Comparison of ENCODE assay signal across 10 cellular contexts in the genomic region with DNA sequence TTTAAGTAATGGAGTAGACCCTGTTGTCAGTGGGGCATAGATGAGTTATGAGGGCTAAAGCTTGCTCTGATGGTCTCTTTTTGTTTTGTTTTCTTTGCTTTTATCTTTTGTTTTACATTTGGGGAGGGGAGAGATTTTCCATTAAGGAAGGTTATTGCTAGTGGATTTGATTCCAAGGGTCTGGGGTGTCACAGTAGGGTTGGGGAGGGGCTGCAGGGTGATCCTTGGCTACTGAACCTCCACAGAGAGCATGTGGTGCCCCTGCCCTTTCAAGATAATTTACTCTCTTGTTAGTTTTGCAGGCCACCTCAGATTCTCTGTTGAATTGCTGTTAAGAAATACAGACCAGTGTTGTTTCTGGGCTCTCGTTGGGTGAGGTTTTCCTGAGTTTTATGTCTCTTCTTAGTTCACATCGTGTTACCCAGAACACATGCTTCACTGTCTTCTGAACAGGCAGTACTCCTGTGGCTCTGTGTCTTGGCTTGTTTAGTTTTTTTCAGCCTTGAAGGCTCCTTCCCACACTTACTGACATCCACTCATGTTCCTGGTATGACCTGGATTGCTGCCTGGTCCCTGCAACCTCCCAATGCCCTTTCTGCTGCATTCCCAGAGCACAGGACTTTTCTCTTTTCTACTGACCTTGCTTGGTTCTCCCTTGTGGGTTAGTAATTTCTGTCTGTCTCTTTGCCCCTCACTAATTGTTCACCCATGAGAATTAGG. TPM values are rescaled to one million over a fixed set of nuclear protein-coding genes. Genes with fewer than 3 reads are reported as not detected.
DNase-seq lines count a peak whose midpoint lies in the region; ATAC-seq, FAIRE-seq and TF ChIP-seq lines count a peak whose summit lies in the region.
"Had no signal": no experiment of that assay in that cellular context is flagged by ENCODE, and none has a peak within 500 bp of the region (broad histone marks: within the 10 kb centered on the region; RNA-seq: fewer than 3 reads in every experiment).

No MANE protein-coding gene starts in this region.

- H3K27me3 ChIP-seq in bronchial epithelial cell (ENCODE audit: control insufficient read depth, insufficient read depth, low read length): no peaks in the 10 kb centered on the region
- no peaks in the 10 kb centered on the region for H3K27me3 ChIP-seq in left lung
- no peaks in the 10 kb centered on the region for H3K27me3 ChIP-seq in thyroid gland

- no peak for FAIRE-seq in bronchial epithelial cell (lab: Jason Lieb, UNC)

- H3K4me3 ChIP-seq in bronchial epithelial cell (ENCODE audit: low read depth, low read length) (no peak overlapping the region), left lung (no peak overlapping the region), thyroid gland (replicated peaks in 1 of 3) (no peak overlapping the region)

- peak; percentile 24 for ATAC-seq in left lung
- ATAC-seq in GM19463 (IDR thresholded peaks at IDR 0.05; ENCODE audit: unreplicated experiment): no peak
- no peak for ATAC-seq in HG03378 (IDR thresholded peaks at IDR 0.05; ENCODE audit: unreplicated experiment)

- TF ChIP-seq CTCF in bronchial epithelial cell (IDR thresholded peaks at IDR 0.05; ENCODE audit: insufficient read depth, low read length, severe bottlenecking) (no peak), left lung (IDR thresholded peaks at IDR 0.05) (no peak), thyroid gland (IDR thresholded peaks at IDR 0.05) (no peak)

- no peak for TF ChIP-seq POLR2A in thyroid gland (IDR thresholded peaks at IDR 0.05)

- H3K9me3 ChIP-seq in left lung (no peaks in the 10 kb centered on the region), thyroid gland (no peaks in the 10 kb centered on the region)

- intact Hi-C loops in left lung (cut with DNase I): no loop called here
- intact Hi-C loops in thyroid gland (cut with DNase I): loop anchor here (10.0 kb wide), 1 partner anchor 122 kb away; no protein-coding TSS in a partner anchor

- peaks cover 39% of the 10 kb centered on the region for H3K4me1 Mint-ChIP-seq in T-helper 1 cell treated with Interleukin-12 subunit alpha and Interleukin-12 subunit beta and Interleukin-4 antibody, amounts not matched to agents 30 μg/mL and 1 μg/mL, for 36 hours (ENCODE audit: low read depth)

- no peaks in the 10 kb centered on the region for H3K27me3 Mint-ChIP-seq in T-helper 1 cell treated with Interleukin-12 subunit alpha and Interleukin-12 subunit beta and Interleukin-4 antibody, amounts not matched to agents 30 μg/mL and 1 μg/mL, for 36 hours (ENCODE audit: low read depth)

- no peak overlapping the region for H3K4me3 Mint-ChIP-seq in T-helper 1 cell treated with Interleukin-12 subunit alpha and Interleukin-12 subunit beta and Interleukin-4 antibody, amounts not matched to agents 30 μg/mL and 1 μg/mL, for 36 hours

- H3K4me1 ChIP-seq in left lung (peaks cover 19 to 54% of the 10 kb centered on the region in 2 donors), thyroid gland (peaks cover 31 to 48% of the 10 kb centered on the region in 2 donors)

- peak overlapping the region; percentile 57 for H3K27ac Mint-ChIP-seq in T-helper 1 cell treated with Interleukin-12 subunit alpha and Interleukin-12 subunit beta and Interleukin-4 antibody, amounts not matched to agents 30 μg/mL and 1 μg/mL, for 36 hours

- WGBS in thyroid gland, 2 donors: 3 to 15% methylated on average over 2 of the region's 2 CpGs

- H3K36me3 ChIP-seq in bronchial epithelial cell (ENCODE audit: control insufficient read depth, insufficient read depth, low read length): no peaks in the 10 kb centered on the region
- H3K36me3 ChIP-seq in left lung: no peaks in the 10 kb centered on the region
- H3K36me3 ChIP-seq in thyroid gland: no peaks in the 10 kb centered on the region

- H3K36me3 Mint-ChIP-seq in T-helper 1 cell treated with Interleukin-12 subunit alpha and Interleukin-12 subunit beta and Interleukin-4 antibody, amounts not matched to agents 30 μg/mL and 1 μg/mL, for 36 hours (ENCODE audit: low read depth): peaks cover 10% of the 10 kb centered on the region

- H3K27ac ChIP-seq in left lung: peak overlapping the region in 1 of 2 donors; percentile 10
- peak overlapping the region; percentile 33 to 69 (median 42) for H3K27ac ChIP-seq in thyroid gland

- DNase-seq in T-helper 1 cell: no peak
- peak; percentile 67 for DNase-seq in bronchial epithelial cell (ENCODE audit: low read depth)
- DNase-seq in left lung: no peak
- DNase-seq in thyroid gland: peak; percentile 78 to 80
- DNase-seq in activated gamma-delta T cell (lab: John Stamatoyannopoulos, UW): no peak
- DNase-seq: 8988T, SHP77 treated with DMSO at 0.1 percent for 48 hours had no signal

- no peaks in the 10 kb centered on the region for H3K9me3 Mint-ChIP-seq in T-helper 1 cell treated with Interleukin-12 subunit alpha and Interleukin-12 subunit beta and Interleukin-4 antibody, amounts not matched to agents 30 μg/mL and 1 μg/mL, for 36 hours

RNA-seq across cellular contexts. Expression of gene KIFBP, which starts 4.3 kb away (rescaled TPM):
- total RNA-seq in bronchial epithelial cell (11.8 and 18.6 TPM in 2 replicates), left lung (10 to 100 TPM; 21.1 to 27.3 TPM), thyroid gland (10 to 100 TPM; 37.9 to 54.1 (median 42.8) TPM)

RNA-seq across cellular contexts. Expression of gene DDX21, which starts 36.9 kb away (rescaled TPM):
- total RNA-seq in bronchial epithelial cell (148 and 193 TPM in 2 replicates), left lung (10 to 100 TPM; 36.8 to 73.4 TPM), thyroid gland (10 to 100 TPM; 30.9 to 56.1 (median 38.1) TPM)

Comparison
In these comparisons a context has a peak if more than half of its experiments do, and no peak if none do; other contexts are left out.
1. DNase-seq: peak in bronchial epithelial cell (single experiment) and thyroid gland (2 of 2); none in T-helper 1 cell (0 of 5), left lung (0 of 2) and activated gamma-delta T cell (single experiment).